Comparison of ENCODE assay signal across 8 cellular contexts in the genomic region with DNA sequence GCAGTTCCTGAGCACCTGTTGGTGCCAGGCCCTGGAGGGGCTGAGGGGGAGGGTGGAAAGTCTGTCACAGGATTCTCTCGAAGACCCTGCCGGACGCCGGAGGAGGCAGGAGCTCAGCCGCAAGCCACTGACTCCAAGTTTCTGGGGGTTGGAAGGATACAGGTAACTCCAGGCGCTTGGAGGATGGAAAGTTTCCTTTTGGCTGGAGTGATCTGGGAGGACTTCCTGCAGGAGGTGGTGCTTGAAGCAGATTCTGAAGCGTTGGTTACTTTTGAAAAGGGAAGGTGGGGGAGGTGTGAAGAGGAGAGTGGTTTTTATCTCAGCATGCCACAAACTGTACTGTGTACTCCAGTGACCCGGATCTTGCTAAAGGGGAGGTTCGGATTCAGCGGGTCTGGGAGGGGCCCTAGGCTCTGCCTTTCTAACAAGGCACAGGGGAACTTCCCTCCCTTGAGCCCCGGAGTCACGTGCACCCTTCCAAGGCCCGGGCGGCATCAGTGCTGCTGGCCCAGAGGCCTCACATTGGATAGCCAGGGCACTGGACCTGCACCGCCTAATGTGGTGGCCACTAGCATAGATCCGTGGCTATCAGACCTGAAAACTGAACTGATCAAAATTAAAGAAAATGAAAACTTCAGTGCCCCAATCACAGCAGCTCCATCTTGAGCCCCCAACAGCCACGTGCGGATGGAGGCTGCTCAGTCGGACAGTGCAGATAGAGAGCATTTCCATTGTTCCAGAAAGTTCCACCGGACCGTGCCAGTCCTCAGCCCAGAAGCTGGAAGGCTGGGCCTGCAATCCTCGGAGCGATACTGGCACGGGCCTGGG. TPM values are rescaled to one million over a fixed set of nuclear protein-coding genes. Genes with fewer than 3 reads are reported as not detected.
DNase-seq lines count a peak whose midpoint lies in the region; ATAC-seq, FAIRE-seq and TF ChIP-seq lines count a peak whose summit lies in the region.

No MANE protein-coding gene starts in this region.

- H3K4me3 ChIP-seq in GM12878 (peak overlapping the region; percentile 58), skin epidermis (no peak overlapping the region)

- TSS peak; percentile 47 for BruUV-seq in GM12878 (replicated peaks; lab: Mats Ljungman, UMichigan)

- in situ Hi-C loops in GM12878 (cut with MboI): loop anchor here (25.0 kb wide), 1 partner anchor 959 kb away; a partner anchor contains a TSS

- peaks cover 0 to 8% of the 10 kb centered on the region in 2 experiments; a peak in 3 of 4 replicates for H3K36me3 ChIP-seq in GM12878 (ENCODE audit: control insufficient read depth in 2 of 2, insufficient read depth in 2 of 2, low read length in 1 of 2)

- H3K9ac ChIP-seq in GM12878 (ENCODE audit: control insufficient read depth, insufficient read depth, low read length): peak overlapping the region; percentile 78

- peak overlapping the region; percentile 99 for H3K4me2 ChIP-seq in GM12878 (ENCODE audit: control insufficient read depth, insufficient read depth)

- no peak overlapping the region for H2AFZ ChIP-seq in GM12878 (ENCODE audit: control insufficient read depth, low read depth, low read length)

- no peaks in the 10 kb centered on the region for H3K9me3 ChIP-seq in GM12878 (replicated peaks; ENCODE audit: control insufficient read depth, insufficient read depth, low read length)

- peak; percentile 86 to 90 for DNase-seq in Kasumi-1 (lab: John Stamatoyannopoulos, UW)
- DNase-seq in GM12878 (ENCODE audit: low read depth, low spot score): peak; percentile 77
- no peak for DNase-seq in frontal cortex (ENCODE audit: low spot score in 2 of 2)
- DNase-seq in NCI-H748 (lab: John Stamatoyannopoulos, UW; ENCODE audit: unreplicated experiment): no peak
- no peak for DNase-seq in DMS53 (lab: John Stamatoyannopoulos, UW)

- CTCF ChIA-PET in GM12878 (lab: Yijun Ruan, JAX): interaction anchor here (0.8 to 3.3 kb wide), 4 partner anchors 12 to 80 kb away, joined by 3 to 14 read pairs (median 6); no protein-coding TSS in a partner anchor

- H4K20me1 ChIP-seq in GM12878 (ENCODE audit: control insufficient read depth, insufficient read depth): peaks cover 3% of the 10 kb centered on the region

- H3K4me1 ChIP-seq in GM12878 (ENCODE audit: control insufficient read depth, insufficient read depth, low read length): peaks cover 44% of the 10 kb centered on the region

- peak; percentile 45 for ATAC-seq in GM19463 (IDR thresholded peaks at IDR 0.05; ENCODE audit: unreplicated experiment)
- peak; percentile 82 for ATAC-seq in GM12878

- SMC1A ChIA-PET in GM12878 (lab: Charles Lee; ENCODE audit: uncharacterized antibody, unreplicated experiment): interaction anchor here (1.3 to 6.1 kb wide), 4 partner anchors 13 to 40 kb away, joined by 4 to 73 read pairs (median 26); no protein-coding TSS in a partner anchor

- POLR2A ChIA-PET in GM12878 (lab: Charles Lee): interaction anchor here (1.5 to 4.5 kb wide), 4 partner anchors 10 to 42 kb away, joined by 3 to 53 read pairs (median 26); a partner anchor contains a TSS

- intact Hi-C loops in GM12878 (cut with micrococcal nuclease; ENCODE audit: unreplicated experiment): loop anchor here (1.0 kb wide), 2 partner anchors 16 to 39 kb away; no protein-coding TSS in a partner anchor

- peak in 1 of 2 experiments; percentile 15; a peak in 1 of 4 replicates for TF ChIP-seq EP300 in GM12878 (IDR thresholded peaks at IDR 0.05; ENCODE audit: borderline replicate concordance in 1 of 2, control insufficient read depth in 1 of 2, low read depth in 2 of 2, low read length in 2 of 2)

- peak; percentile 86 for FAIRE-seq in GM12878 (lab: Jason Lieb, UNC)
- FAIRE-seq in frontal cortex (lab: Jason Lieb, UNC): no peak

- peaks cover 65% of the 10 kb centered on the region for H3K79me2 ChIP-seq in GM12878 (ENCODE audit: control insufficient read depth, insufficient read depth, low read length)

- no peak for TF ChIP-seq RAD21 in GM12878 (IDR thresholded peaks at IDR 0.05; ENCODE audit: insufficient read depth, low read depth, low read length)

- TF ChIP-seq CTCF in C4-2B (conservative IDR thresholded peaks at IDR 0.05) (no peak), GM12878 (IDR thresholded peaks at IDR 0.05 in 2 of 3, conservative IDR thresholded peaks at IDR 0.05 in 1 of 3; ENCODE audit: control insufficient read depth in 2 of 3, extremely low read depth in 1 of 3, insufficient read depth in 1 of 3, low read depth in 3 of 3, low read length in 3 of 3) (no peak)

- RAD21 ChIA-PET in GM12878 (lab: Charles Lee; ENCODE audit: unreplicated experiment): interaction anchor here (0.7 to 1.5 kb wide), 3 partner anchors 11 to 17 kb away, joined by 3 to 10 read pairs (median 7); no protein-coding TSS in a partner anchor

- 52% methylated on average over 24 of the region's 24 CpGs for WGBS in GM12878 (ENCODE audit: insufficient coverage, insufficient replicate concordance, low lambda C conversion rate, missing lambda C conversion rate)

- H3K27ac ChIP-seq in C4-2B (peak overlapping the region; percentile 87), GM12878 (ENCODE audit: control insufficient read depth, insufficient read depth) (peak overlapping the region; percentile 99), skin epidermis (peak overlapping the region in 12 of 21 experiments; percentile 10 to 80 (median 37))

- no peak; the same call in 1 of the 2 replicates for TF ChIP-seq POLR2A in GM12878 (IDR thresholded peaks at IDR 0.05; ENCODE audit: low read depth, low read length)

- H3K27me3 ChIP-seq in GM12878 (replicated peaks in 1 of 2; ENCODE audit: control insufficient read depth in 2 of 2, insufficient read depth in 2 of 2, low read length in 1 of 2): no peaks in the 10 kb centered on the region

TF ChIP-seq in GM12878, 131 proteins besides CTCF, POLR2A, EP300 and RAD21 (continues in another document):
- TF ChIP-seq KDM1A (IDR thresholded peaks at IDR 0.05; ENCODE audit: borderline replicate concordance) (no peak), KLF5 (IDR thresholded peaks at IDR 0.05; ENCODE audit: partially characterized antibody) (no peak), JUND (IDR thresholded peaks at IDR 0.05; ENCODE audit: low read depth, low read length) (no peak), PAX8 (IDR thresholded peaks at IDR 0.05) (no peak)
- TF ChIP-seq, protein P1, sequence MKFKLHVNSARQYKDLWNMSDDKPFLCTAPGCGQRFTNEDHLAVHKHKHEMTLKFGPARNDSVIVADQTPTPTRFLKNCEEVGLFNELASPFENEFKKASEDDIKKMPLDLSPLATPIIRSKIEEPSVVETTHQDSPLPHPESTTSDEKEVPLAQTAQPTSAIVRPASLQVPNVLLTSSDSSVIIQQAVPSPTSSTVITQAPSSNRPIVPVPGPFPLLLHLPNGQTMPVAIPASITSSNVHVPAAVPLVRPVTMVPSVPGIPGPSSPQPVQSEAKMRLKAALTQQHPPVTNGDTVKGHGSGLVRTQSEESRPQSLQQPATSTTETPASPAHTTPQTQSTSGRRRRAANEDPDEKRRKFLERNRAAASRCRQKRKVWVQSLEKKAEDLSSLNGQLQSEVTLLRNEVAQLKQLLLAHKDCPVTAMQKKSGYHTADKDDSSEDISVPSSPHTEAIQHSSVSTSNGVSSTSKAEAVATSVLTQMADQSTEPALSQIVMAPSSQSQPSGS (IDR thresholded peaks at IDR 0.05; ENCODE audit: low read length): no peak; the same call in 1 of the 2 replicates
- TF ChIP-seq, protein P2, sequence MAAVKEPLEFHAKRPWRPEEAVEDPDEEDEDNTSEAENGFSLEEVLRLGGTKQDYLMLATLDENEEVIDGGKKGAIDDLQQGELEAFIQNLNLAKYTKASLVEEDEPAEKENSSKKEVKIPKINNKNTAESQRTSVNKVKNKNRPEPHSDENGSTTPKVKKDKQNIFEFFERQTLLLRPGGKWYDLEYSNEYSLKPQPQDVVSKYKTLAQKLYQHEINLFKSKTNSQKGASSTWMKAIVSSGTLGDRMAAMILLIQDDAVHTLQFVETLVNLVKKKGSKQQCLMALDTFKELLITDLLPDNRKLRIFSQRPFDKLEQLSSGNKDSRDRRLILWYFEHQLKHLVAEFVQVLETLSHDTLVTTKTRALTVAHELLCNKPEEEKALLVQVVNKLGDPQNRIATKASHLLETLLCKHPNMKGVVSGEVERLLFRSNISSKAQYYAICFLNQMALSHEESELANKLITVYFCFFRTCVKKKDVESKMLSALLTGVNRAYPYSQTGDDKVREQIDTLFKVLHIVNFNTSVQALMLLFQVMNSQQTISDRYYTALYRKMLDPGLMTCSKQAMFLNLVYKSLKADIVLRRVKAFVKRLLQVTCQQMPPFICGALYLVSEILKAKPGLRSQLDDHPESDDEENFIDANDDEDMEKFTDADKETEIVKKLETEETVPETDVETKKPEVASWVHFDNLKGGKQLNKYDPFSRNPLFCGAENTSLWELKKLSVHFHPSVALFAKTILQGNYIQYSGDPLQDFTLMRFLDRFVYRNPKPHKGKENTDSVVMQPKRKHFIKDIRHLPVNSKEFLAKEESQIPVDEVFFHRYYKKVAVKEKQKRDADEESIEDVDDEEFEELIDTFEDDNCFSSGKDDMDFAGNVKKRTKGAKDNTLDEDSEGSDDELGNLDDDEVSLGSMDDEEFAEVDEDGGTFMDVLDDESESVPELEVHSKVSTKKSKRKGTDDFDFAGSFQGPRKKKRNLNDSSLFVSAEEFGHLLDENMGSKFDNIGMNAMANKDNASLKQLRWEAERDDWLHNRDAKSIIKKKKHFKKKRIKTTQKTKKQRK (IDR thresholded peaks at IDR 0.05; ENCODE audit: low read depth, low read length): no peak

RNA-seq across cellular contexts. Expression of a gene that starts 42.2 kb away (rescaled TPM):
- 259 and 283 TPM in 2 replicates for total RNA-seq in GM12878 (2013; cell fraction: nucleolus; rRNA removed)
- total RNA-seq in GM12878 (2014; rRNA removed) (19.1 and 19.2 TPM in 2 replicates), GM12878 (2014; rRNA removed; fragmentation: Illumina TruSeq; extraction: Trizol) (11.9 and 12.3 TPM in 2 replicates), GM12878 (2021) (49.8 and 58.7 TPM in 2 replicates), frontal cortex (13.9 TPM)
- 11.7 TPM for polyA plus RNA-seq in GM12878 (2011; ENCODE audit: low read depth)
- polyA plus RNA-seq in GM12878 (2011; rRNA removed) (16.1 and 19.8 TPM in 2 replicates), GM12878 (2014; fragmentation: Illumina TruSeq; extraction: Trizol) (27.1 and 31.1 TPM in 2 replicates), GM12878 (2014; fragmentation: Nextera tagmentation; extraction: Ambion mirVana) (1 to 10 TPM; 4.6 to 5.1 TPM), GM12878 (2014; rRNA removed) (26.8 and 28.1 TPM in 2 replicates), GM12878 (2016; fragmentation: Nextera tagmentation; extraction: Ambion mirVana) (10 to 100 TPM; 14.6 to 17.3 TPM)
- polyA plus RNA-seq in GM12878 (2011; cell fraction: cytosol; rRNA removed): 15.1 and 20.5 TPM in 2 replicates
- polyA plus RNA-seq in GM12878 (2011; cell fraction: nucleus; rRNA removed): 112 and 143 TPM in 2 replicates
- polyA plus RNA-seq in GM12878 (2012): 23.5 and 23.9 TPM in 2 replicates
- 22.6 and 35.7 TPM in 2 replicates for polyA minus RNA-seq in GM12878 (2011; rRNA and poly(A)+ RNA removed)
- polyA minus RNA-seq in GM12878 (2011; cell fraction: cytosol; rRNA and poly(A)+ RNA removed): 19.0 and 21.0 TPM in 2 replicates
- 33.7 and 54.0 TPM in 2 replicates for polyA minus RNA-seq in GM12878 (2011; cell fraction: nucleus; rRNA and poly(A)+ RNA removed)

Comparison
In these comparisons a context has a peak if more than half of its experiments do, and no peak if none do; other contexts are left out.
1. H3K27ac ChIP-seq: peak in every context shown above with its lines; median percentile 99 in GM12878; 87 in C4-2B; 37 in skin epidermis.
2. DNase-seq: peak in Kasumi-1 (2 of 2) and GM12878 (single experiment); none in frontal cortex (0 of 2), NCI-H748 (single experiment) and DMS53 (single experiment).